Comparison of ENCODE assay signal across 1 cellular context in genomic region chr1:53366901-53367502, GRCh38.
A peak's percentile ranks its signal among the peaks of the same experiment; 100 is the strongest.
TF ChIP-seq lines count a peak whose summit lies in the region.

No MANE protein-coding gene starts in this region.

TF ChIP-seq in K562, 482 proteins besides CTCF, POLR2A, EP300 and RAD21:
- TF ChIP-seq SMAD4 (CRISPR knock-in tag; conservative IDR thresholded peaks at IDR 0.05) (peak; percentile 18; the same call in 1 of the 2 replicates), PBX2 (CRISPR knock-in tag; IDR thresholded peaks at IDR 0.05; ENCODE audit: low read depth) (no peak), PBX2 (tag; conservative IDR thresholded peaks at IDR 0.05; ENCODE audit: low read depth) (peak; percentile 94; the same call in 1 of the 2 replicates), MAFK (IDR thresholded peaks at IDR 0.05; ENCODE audit: low read length) (0 out of 2 replicates have a peak, but pooled peaks have one; percentile 9), DPF2 (IDR thresholded peaks at IDR 0.05) (0 out of 2 replicates have a peak, but pooled peaks have one; percentile 11), BCOR (IDR thresholded peaks at IDR 0.05) (peak; percentile 28; the same call in 1 of the 2 replicates), TCF7L2 (IDR thresholded peaks at IDR 0.05; ENCODE audit: low read depth, low read length) (no peak), ELK3 (CRISPR knock-in tag; IDR thresholded peaks at IDR 0.05) (no peak), TEAD2 (tag; IDR thresholded peaks at IDR 0.05) (no peak)
